ENCODE assay signal across 8 cellular contexts in the genomic region with DNA sequence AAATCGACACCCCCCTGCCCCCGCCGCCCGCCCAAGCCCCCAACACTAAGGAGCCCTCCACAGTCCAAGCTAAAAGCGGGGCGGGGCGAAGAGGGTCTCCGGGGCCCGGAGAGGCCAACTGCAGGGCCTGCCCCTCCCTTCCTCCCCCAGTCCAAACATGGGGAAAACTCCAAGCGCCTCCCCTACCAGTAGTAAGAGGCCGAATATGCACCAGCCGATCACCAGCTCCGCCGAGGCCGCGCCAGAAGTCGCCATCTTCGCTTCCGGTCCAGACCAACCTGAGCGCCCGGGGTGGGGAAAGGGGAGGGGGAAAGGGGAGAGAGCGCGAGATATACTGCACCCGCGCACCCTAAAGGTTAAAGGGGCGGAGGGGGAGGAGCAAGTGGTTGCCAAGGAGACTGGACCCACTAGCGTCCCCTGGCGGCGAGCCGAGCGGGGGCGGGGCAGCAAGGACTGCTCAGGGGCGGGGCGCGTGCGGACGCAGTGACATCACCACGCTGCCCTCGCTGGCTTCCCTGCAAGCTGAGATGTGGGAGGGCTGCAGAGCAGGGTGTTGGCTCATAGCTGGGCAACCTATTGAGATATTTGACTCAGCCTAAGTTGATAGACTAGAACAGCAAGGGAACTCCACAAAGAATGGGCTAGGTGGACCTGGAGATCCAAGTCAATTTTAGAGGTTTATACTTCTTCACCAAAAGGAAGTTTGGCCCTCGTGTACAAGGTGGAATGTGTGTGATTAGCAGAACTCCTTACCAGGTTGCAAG. TPM values are rescaled to one million over a fixed set of nuclear protein-coding genes. Genes with fewer than 3 reads are reported as not detected.
DNase-seq lines count a peak whose midpoint lies in the region; ATAC-seq and TF ChIP-seq lines count a peak whose summit lies in the region.

LMBRD1 (minus strand) TSS at position 384 of the 764 bp plus-strand sequence; CDS start at position 255, 129 bp downstream.

- H3K4me2 ChIP-seq in mammary epithelial cell (ENCODE audit: insufficient read depth, low read depth, low read length): peak within 1 kb of the TSS; percentile 76

- DNase-seq in AG08395 (ENCODE audit: low spot score) (peak; percentile 98), NCI-H2196 treated with DMSO at 0.1 percent for 48 hours (lab: John Stamatoyannopoulos, UW; ENCODE audit: unreplicated experiment) (peak; percentile 87), WERI-Rb-1 (peak; percentile 96), mammary epithelial cell (peak; percentile 92)

- ATAC-seq in GM18873 (IDR thresholded peaks at IDR 0.05; ENCODE audit: low FRiP score, unreplicated experiment) (peak; percentile 95), HG03139 (IDR thresholded peaks at IDR 0.05; ENCODE audit: unreplicated experiment) (peak; percentile 93)

- TF ChIP-seq CTCF in WERI-Rb-1 (IDR thresholded peaks at IDR 0.05; ENCODE audit: low read depth, low read length) (peak; percentile 95), mammary epithelial cell (conservative IDR thresholded peaks at IDR 0.05 in 1 of 2, IDR thresholded peaks at IDR 0.05 in 1 of 2; ENCODE audit: extremely low read depth in 1 of 2, insufficient read depth in 1 of 2, low read depth in 1 of 2, low read length in 2 of 2) (peak; percentile 62 to 89)

- H2AFZ ChIP-seq in mammary epithelial cell (ENCODE audit: low read depth, low read length): peak within 1 kb of the TSS; percentile 93

- peaks cover 35% of the 10 kb centered on the region for H3K79me2 ChIP-seq in mammary epithelial cell (ENCODE audit: insufficient read depth, low read length)

- no peaks in the 10 kb centered on the region for H3K36me3 ChIP-seq in WERI-Rb-1
- no peaks in the 10 kb centered on the region for H3K36me3 ChIP-seq in mammary epithelial cell (ENCODE audit: insufficient read depth, low read length)
- H3K36me3 ChIP-seq in iPS-20b (ENCODE audit: insufficient read depth, low read depth, low read length): no peaks in the 10 kb centered on the region

- intact Hi-C loops in mammary epithelial cell (cut with micrococcal nuclease): no loop called here

- dilution Hi-C loops in mammary epithelial cell (cut with HindIII; ENCODE audit: low sequenced_read_pairs): no loop called here

- H3K9ac ChIP-seq in mammary epithelial cell (ENCODE audit: insufficient read depth, low read length): peak within 1 kb of the TSS; percentile 88
- peak within 1 kb of the TSS; percentile 87; the same call in 1 of the 2 replicates for H3K9ac ChIP-seq in iPS-20b (ENCODE audit: low read depth, low read length)

- no TSS peak for BruUV-seq in mammary epithelial cell (replicated peaks; lab: Mats Ljungman, UMichigan)

- in situ Hi-C loops in mammary epithelial cell (cut with MboI; ENCODE audit: low sequenced_read_pairs in 2 of 2): no loop called here

- peak within 1 kb of the TSS; percentile 78 for H3K4me3 ChIP-seq in WERI-Rb-1 (ENCODE audit: low read depth, low read length)
- H3K4me3 ChIP-seq in mammary epithelial cell (replicated peaks in 1 of 3; ENCODE audit: insufficient read depth in 1 of 3, low read depth in 2 of 3, low read length in 3 of 3): peak within 1 kb of the TSS; percentile 72 to 80 (median 80)
- peak within 1 kb of the TSS; percentile 90 for H3K4me3 ChIP-seq in iPS-20b (ENCODE audit: low read length)
- H3K4me3 ChIP-seq in skin epidermis: peak within 1 kb of the TSS; percentile 60 to 94 (median 78)

- H3K9me3 ChIP-seq in WERI-Rb-1 (ENCODE audit: severe bottlenecking) (no peaks in the 10 kb centered on the region), mammary epithelial cell (replicated peaks; ENCODE audit: insufficient read depth, low read length) (no peaks in the 10 kb centered on the region), iPS-20b (ENCODE audit: insufficient read depth, low read depth, low read length) (no peaks in the 10 kb centered on the region)

- CTCF ChIA-PET in mammary epithelial cell (lab: Charles Lee; ENCODE audit: low non-redundant PET): interaction anchor here (0.6 to 0.7 kb wide), 7 partner anchors 42 to 1572 kb away, joined by 3 to 20 read pairs (median 8); no protein-coding TSS in a partner anchor

- H3K27me3 ChIP-seq in WERI-Rb-1 (ENCODE audit: insufficient read depth, low read depth, severe bottlenecking) (no peaks in the 10 kb centered on the region), mammary epithelial cell (ENCODE audit: insufficient read depth, low read length) (no peaks in the 10 kb centered on the region), iPS-20b (ENCODE audit: insufficient read depth, low read length) (no peaks in the 10 kb centered on the region)

- no peaks in the 10 kb centered on the region for H4K20me1 ChIP-seq in mammary epithelial cell (ENCODE audit: insufficient read depth, low read length)

- H3K4me1 ChIP-seq in mammary epithelial cell (ENCODE audit: insufficient read depth, low read length): peaks cover 14% of the 10 kb centered on the region
- H3K4me1 ChIP-seq in iPS-20b (ENCODE audit: insufficient read depth, low read length): peaks cover 10% of the 10 kb centered on the region; the same call in 1 of the 2 replicates

- 5% methylated on average over 11 of the region's 40 CpGs for WGBS in mammary epithelial cell (ENCODE audit: low coverage, missing lambda C conversion rate)

- H3K27ac ChIP-seq in WERI-Rb-1: peak within 1 kb of the TSS; percentile 72
- peak within 1 kb of the TSS; percentile 93 for H3K27ac ChIP-seq in mammary epithelial cell (ENCODE audit: insufficient read depth, low read depth, low read length)
- peak within 1 kb of the TSS; percentile 76 for H3K27ac ChIP-seq in iPS-20b (ENCODE audit: low read length)
- peak within 1 kb of the TSS; percentile 68 to 97 (median 93) for H3K27ac ChIP-seq in skin epidermis

RNA-seq across cellular contexts. Expression of gene LMBRD1, which starts in this region (rescaled TPM):
- 10 to 100 TPM; 17.7 to 30.0 TPM for total RNA-seq in mammary epithelial cell
- polyA plus RNA-seq in mammary epithelial cell: 8.6 TPM
- 31.4 TPM for polyA minus RNA-seq in mammary epithelial cell

Comparison
In these comparisons a context has a peak if more than half of its experiments do, and no peak if none do; other contexts are left out.
1. Peak in every context shown above with its lines: DNase-seq, ATAC-seq, H3K4me3 ChIP-seq and H3K27ac ChIP-seq.